Comparison of ENCODE assay signal across 1 cellular context in genomic region chr5:148491015-148491792, GRCh38.
TF ChIP-seq lines count a peak whose summit lies in the region.

No MANE protein-coding gene starts in this region.

TF ChIP-seq in K562, 482 proteins besides CTCF, POLR2A, EP300 and RAD21 (continued from another document):
- 0 out of 2 replicates have a peak, but pooled peaks have one; percentile 36 for TF ChIP-seq ARID1B (IDR thresholded peaks at IDR 0.05)
- no peak for TF ChIP-seq KLF10 (CRISPR knock-in tag; IDR thresholded peaks at IDR 0.05)
- no peak for TF ChIP-seq STAT6 (CRISPR knock-in tag; IDR thresholded peaks at IDR 0.05)
- no peak for TF ChIP-seq USF1 (CRISPR knock-in tag; IDR thresholded peaks at IDR 0.05)
- TF ChIP-seq SRSF1 (IDR thresholded peaks at IDR 0.05; ENCODE audit: low read depth, low read length) = no peak
- TF ChIP-seq ZNF740 (CRISPR knock-in tag; IDR thresholded peaks at IDR 0.05) = no peak
- TF ChIP-seq ZNF740 (tag; IDR thresholded peaks at IDR 0.05) = no peak
- TF ChIP-seq PRPF4 (IDR thresholded peaks at IDR 0.05; ENCODE audit: insufficient read depth, low read depth, low read length, poor library complexity, severe bottlenecking) = no peak
- no peak for TF ChIP-seq HNRNPL (IDR thresholded peaks at IDR 0.05; ENCODE audit: low read depth, low read length)
- TF ChIP-seq MCM5 (IDR thresholded peaks at IDR 0.05; ENCODE audit: low read depth) = no peak
- 0 out of 2 replicates have a peak, but pooled peaks have one; percentile 29 for TF ChIP-seq ZNF384 (IDR thresholded peaks at IDR 0.05; ENCODE audit: low read depth, low read length)
- no peak for TF ChIP-seq CHCHD3 (CRISPR knock-in tag; IDR thresholded peaks at IDR 0.05)
- TF ChIP-seq SRF (CRISPR knock-in tag; IDR thresholded peaks at IDR 0.05) = no peak
- TF ChIP-seq ZBTB1 (CRISPR knock-in tag; IDR thresholded peaks at IDR 0.05; ENCODE audit: borderline replicate concordance, low read depth) = no peak
- no peak for TF ChIP-seq CHAMP1 (IDR thresholded peaks at IDR 0.05)
- TF ChIP-seq SMARCA4 (IDR thresholded peaks at IDR 0.05) = peak; percentile 52; the same call in 1 of the 2 replicates
- no peak for TF ChIP-seq FIP1L1 (IDR thresholded peaks at IDR 0.05; ENCODE audit: low read depth, low read length, poor library complexity, severe bottlenecking)
- TF ChIP-seq CREB3L1 (IDR thresholded peaks at IDR 0.05; ENCODE audit: borderline replicate concordance, low read depth) = no peak
- TF ChIP-seq NONO (IDR thresholded peaks at IDR 0.05; ENCODE audit: low read depth in 2 of 2, low read length in 1 of 2) = no peak
- no peak for TF ChIP-seq SRSF9 (IDR thresholded peaks at IDR 0.05; ENCODE audit: borderline replicate concordance, low read depth, low read length)
- peak; percentile 34; the same call in 1 of the 2 replicates for TF ChIP-seq ZBTB7A (IDR thresholded peaks at IDR 0.05; ENCODE audit: borderline replicate concordance, control insufficient read depth, low read depth, low read length)
- no peak for TF ChIP-seq FOXM1 (IDR thresholded peaks at IDR 0.05; ENCODE audit: low read depth)
- no peak for TF ChIP-seq FOXM1 (CRISPR knock-in tag; IDR thresholded peaks at IDR 0.05; ENCODE audit: low read depth)
- no peak for TF ChIP-seq PHTF2 (CRISPR knock-in tag; IDR thresholded peaks at IDR 0.05)
- TF ChIP-seq CBFA2T3 (IDR thresholded peaks at IDR 0.05) = peak; percentile 65
- TF ChIP-seq FOXK1 (CRISPR knock-in tag; IDR thresholded peaks at IDR 0.05; ENCODE audit: borderline replicate concordance) = no peak
- no peak for TF ChIP-seq ATF1 (CRISPR knock-in tag; IDR thresholded peaks at IDR 0.05)
- no peak for TF ChIP-seq ATF1 (tag; IDR thresholded peaks at IDR 0.05)
- no peak for TF ChIP-seq BRD9 (IDR thresholded peaks at IDR 0.05; ENCODE audit: low read depth, partially characterized antibody)
- no peak for TF ChIP-seq TAF9B (IDR thresholded peaks at IDR 0.05; ENCODE audit: partially characterized antibody)
